In genomic region chr10:103693070-103693811, GRCh38 we compare ENCODE assay signal across 8 cellular contexts.
DNase-seq lines count a peak whose midpoint lies in the region; ATAC-seq and TF ChIP-seq lines count a peak whose summit lies in the region.

No MANE protein-coding gene starts in this region.

- H3K4me2 ChIP-seq in PC-9 = no peak overlapping the region

- peak; percentile 24 for ATAC-seq in GM21723 (IDR thresholded peaks at IDR 0.05; ENCODE audit: unreplicated experiment)
- no peak for ATAC-seq in RWPE2 (ENCODE audit: low read depth)
- peak; percentile 16 for ATAC-seq in mucosa of descending colon
- no peak for ATAC-seq in GM21737 (IDR thresholded peaks at IDR 0.05; ENCODE audit: unreplicated experiment)

- peak overlapping the region; percentile 89 for H3K4me3 ChIP-seq in GM06990 (replicated peaks; ENCODE audit: low read depth, low read length)
- no peak overlapping the region for H3K4me3 ChIP-seq in RWPE2 (ENCODE audit: severe bottlenecking)
- peak overlapping the region; percentile 70 for H3K4me3 ChIP-seq in brain microvascular endothelial cell (ENCODE audit: low read depth, low read length)
- no peak overlapping the region for H3K4me3 ChIP-seq in mucosa of descending colon
- no peak overlapping the region for H3K4me3 ChIP-seq in PC-9

- H2AFZ ChIP-seq in PC-9 = no peak overlapping the region

- in situ Hi-C loops in brain microvascular endothelial cell (cut with HindIII; ENCODE audit: low pct_ligation_motif_present, low sequenced_read_pairs) = no loop called here

- POLR2A ChIA-PET in PC-9 (lab: Charles Lee; ENCODE audit: unreplicated experiment) = no interaction called here

- H3F3A ChIP-seq in PC-9 (ENCODE audit: insufficient read depth, low read depth) = peaks cover 14% of the 10 kb centered on the region; the same call in 1 of the 2 replicates

- H3K27me3 ChIP-seq in GM06990 (replicated peaks; ENCODE audit: control insufficient read depth, insufficient read depth, low read length) (no peaks in the 10 kb centered on the region), RWPE2 (ENCODE audit: insufficient read depth, poor library complexity, severe bottlenecking) (no peaks in the 10 kb centered on the region), brain microvascular endothelial cell (replicated peaks) (no peaks in the 10 kb centered on the region), PC-9 (ENCODE audit: insufficient read depth, low read depth) (no peaks in the 10 kb centered on the region)

- TF ChIP-seq CTCF in GM06990 (IDR thresholded peaks at IDR 0.05; ENCODE audit: insufficient read depth, low read length, poor library complexity, severe bottlenecking) (no peak), RWPE2 (IDR thresholded peaks at IDR 0.05; ENCODE audit: poor library complexity, severe bottlenecking) (no peak), brain microvascular endothelial cell (IDR thresholded peaks at IDR 0.05; ENCODE audit: low read depth, low read length, missing control alignments) (no peak), mucosa of descending colon (IDR thresholded peaks at IDR 0.05) (no peak), PC-9 (conservative IDR thresholded peaks at IDR 0.05) (no peak)

- DNase-seq in GM06990 (ENCODE audit: extremely low read depth, insufficient read length) (peak; percentile 71), RWPE2 (ENCODE audit: low spot score) (no peak), brain microvascular endothelial cell (no peak), mucosa of descending colon (peak in 2 of 3 donors; percentile 43 to 70), T1000 (lab: John Stamatoyannopoulos, UW) (no peak), PC-9 (no peak)

- H3K9me2 ChIP-seq in PC-9 (ENCODE audit: insufficient read depth) = no peaks in the 10 kb centered on the region

- H3K4me1 ChIP-seq in RWPE2 (ENCODE audit: insufficient read depth, poor library complexity, severe bottlenecking) (peaks cover 23% of the 10 kb centered on the region), mucosa of descending colon (ENCODE audit: low read depth) (peaks cover 41% of the 10 kb centered on the region), PC-9 (replicated peaks; ENCODE audit: insufficient read depth) (peaks cover 28% of the 10 kb centered on the region)

- H3K36me3 ChIP-seq in GM06990 (ENCODE audit: control insufficient read depth, insufficient read depth, low read length) (no peaks in the 10 kb centered on the region), RWPE2 (ENCODE audit: low read depth) (peaks cover 17% of the 10 kb centered on the region; the same call in 1 of the 2 replicates), brain microvascular endothelial cell (replicated peaks) (no peaks in the 10 kb centered on the region), mucosa of descending colon (ENCODE audit: low read depth) (no peaks in the 10 kb centered on the region), PC-9 (ENCODE audit: low read depth) (no peaks in the 10 kb centered on the region)

- peak overlapping the region; percentile 92 for H3K27ac ChIP-seq in RWPE2 (ENCODE audit: poor library complexity, severe bottlenecking)
- no peak overlapping the region for H3K27ac ChIP-seq in brain microvascular endothelial cell
- H3K27ac ChIP-seq in PC-9 = no peak overlapping the region

- no peaks in the 10 kb centered on the region for H4K20me1 ChIP-seq in PC-9 (ENCODE audit: insufficient read depth)

- no TSS peak for BruUV-seq in PC-9 (replicated peaks; lab: Mats Ljungman, UMichigan)

- CTCF ChIA-PET in PC-9 (lab: Charles Lee) = no interaction called here

- intact Hi-C loops in mucosa of descending colon (cut with DNase I, micrococcal nuclease) = no loop called here
- intact Hi-C loops in PC-9 (cut with micrococcal nuclease; ENCODE audit: unreplicated experiment) = no loop called here

- H3K9me3 ChIP-seq in RWPE2 (ENCODE audit: severe bottlenecking) = no peaks in the 10 kb centered on the region
- H3K9me3 ChIP-seq in mucosa of descending colon = no peaks in the 10 kb centered on the region
- H3K9me3 ChIP-seq in PC-9 (ENCODE audit: insufficient read depth, low read depth) = no peaks in the 10 kb centered on the region

- no peaks in the 10 kb centered on the region for H3K79me2 ChIP-seq in PC-9 (ENCODE audit: low read depth)

Comparison
In these comparisons a context has a peak if more than half of its experiments do, and no peak if none do; other contexts are left out.
1. DNase-seq: peak in GM06990 (single experiment) and mucosa of descending colon (2 of 3); none in RWPE2 (single experiment), brain microvascular endothelial cell (single experiment), T1000 (single experiment) and PC-9 (0 of 2).
2. H3K4me3 ChIP-seq: peak in GM06990 (single experiment) and brain microvascular endothelial cell (single experiment); none in RWPE2 (single experiment), mucosa of descending colon (single experiment) and PC-9 (single experiment).
3. ATAC-seq: peak in GM21723 (single experiment) and mucosa of descending colon (single experiment); none in RWPE2 (single experiment) and GM21737 (single experiment).